In the genomic region with DNA sequence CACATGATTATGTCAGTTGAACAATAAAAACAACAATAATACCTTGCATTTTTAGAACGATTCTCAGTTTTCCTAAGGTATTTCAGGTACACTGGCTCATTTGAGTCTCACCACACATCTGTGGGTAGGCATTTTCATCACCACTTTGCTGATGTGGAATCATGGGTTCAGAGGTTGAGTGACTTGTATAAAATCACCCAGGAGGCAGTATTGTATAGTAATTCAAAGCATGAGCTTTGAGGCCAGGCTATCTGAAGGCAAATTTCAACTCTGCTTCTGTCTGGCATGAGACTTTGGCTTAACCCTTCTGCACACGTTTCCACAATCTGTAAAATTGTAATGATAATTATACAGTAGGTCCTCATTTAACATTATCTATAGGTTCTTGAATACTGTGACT, we compare ENCODE assay signal across 15 cellular contexts.
DNase-seq lines count a peak whose midpoint lies in the region; ATAC-seq and TF ChIP-seq lines count a peak whose summit lies in the region.
"Had no signal": no experiment of that assay in that cellular context is flagged by ENCODE, and none has a peak within 500 bp of the region (broad histone marks: within the 10 kb centered on the region; RNA-seq: fewer than 3 reads in every experiment).

No MANE protein-coding gene starts in this region.

- POLR2A ChIA-PET in WTC11 (lab: Charles Lee) (no interaction called here), OCI-LY7 (lab: Charles Lee) (no interaction called here)

- H3K36me3 Mint-ChIP-seq in WTC11: peaks cover 13% of the 10 kb centered on the region

- 0 out of 2 replicates have a peak, but pooled peaks cover 3% of the 10 kb centered on the region for H3K27me3 Mint-ChIP-seq in WTC11 (ENCODE audit: low read depth)

- H3K36me3 ChIP-seq in OCI-LY7 (ENCODE audit: insufficient read depth, low read length): no peaks in the 10 kb centered on the region
- H3K36me3 ChIP-seq: BLaER1 had no signal

- DNase-seq in DMS53 (lab: John Stamatoyannopoulos, UW): peak; percentile 0
- no peak for DNase-seq in DMS53 treated with DMSO at 0.1 percent for 48 hours (lab: John Stamatoyannopoulos, UW; ENCODE audit: unreplicated experiment)
- DNase-seq in WTC11 (ENCODE audit: low spot score): no peak
- DNase-seq in left colon: no peak
- DNase-seq in SKM-1 (lab: John Stamatoyannopoulos, UW; ENCODE audit: unreplicated experiment): no peak
- DNase-seq in activated CD8-positive, alpha-beta memory T cell treated with anti-CD3 and anti-CD28 coated beads, Interleukin-2, amount 50 U/mL, for 4 hours: no peak
- no peak for DNase-seq in OCI-LY7 (ENCODE audit: low spot score)
- DNase-seq: DMS79, GOT3, H9, IMR-90, KBM-7 had no signal

- intact Hi-C loops in left colon (cut with DNase I, micrococcal nuclease) (no loop called here), OCI-LY7 (cut with micrococcal nuclease; ENCODE audit: unreplicated experiment) (no loop called here)

- no peaks in the 10 kb centered on the region for H4K20me1 ChIP-seq in OCI-LY7 (ENCODE audit: insufficient read depth, low read length)
- H4K20me1 ChIP-seq: BLaER1 had no signal

- no peaks in the 10 kb centered on the region for H3K9me3 ChIP-seq in OCI-LY7 (ENCODE audit: low read length)
- H3K9me3 ChIP-seq: BLaER1 had no signal

- H3K4me1 Mint-ChIP-seq in WTC11: peaks cover 39% of the 10 kb centered on the region

- H3K27ac Mint-ChIP-seq in WTC11: no peak overlapping the region
- H3K27ac Mint-ChIP-seq: H9 had no signal

- H3K4me2 ChIP-seq in OCI-LY7 (ENCODE audit: low read length): no peak overlapping the region
- H3K4me2 ChIP-seq: BLaER1 had no signal

- CTCF ChIA-PET in WTC11 (lab: Charles Lee) (no interaction called here), OCI-LY7 (lab: Charles Lee; ENCODE audit: unreplicated experiment) (no interaction called here)

- BruUV-seq in OCI-LY7 (replicated peaks; lab: Mats Ljungman, UMichigan): no TSS peak

- H3K4me3 ChIP-seq in OCI-LY7 (ENCODE audit: low read depth, low read length, poor library complexity, severe bottlenecking): no peak overlapping the region
- H3K4me3 ChIP-seq: BLaER1 had no signal

- no peaks in the 10 kb centered on the region for H3K9me2 ChIP-seq in OCI-LY7 (ENCODE audit: insufficient read depth, low read length)

- no peaks in the 10 kb centered on the region for H3K4me1 ChIP-seq in OCI-LY7 (ENCODE audit: insufficient read depth, low read length, poor library complexity, severe bottlenecking)
- H3K4me1 ChIP-seq: BLaER1 had no signal

- no peak for ATAC-seq in WTC11
- ATAC-seq in left colon: peak; percentile 73

- H3K9me3 Mint-ChIP-seq in WTC11: peaks cover 7% of the 10 kb centered on the region

- no peak overlapping the region for H3K27ac ChIP-seq in OCI-LY7 (ENCODE audit: low read depth, low read length, poor library complexity, severe bottlenecking)
- H3K27ac ChIP-seq: 22Rv1, BLaER1, HL-60 had no signal

- H3K4me3 Mint-ChIP-seq in WTC11: peak overlapping the region; percentile 81

- TF ChIP-seq CTCF in WTC11 (IDR thresholded peaks at IDR 0.05): no peak
- TF ChIP-seq CTCF in OCI-LY7 (conservative IDR thresholded peaks at IDR 0.05; ENCODE audit: low read length): no peak

- H2AFZ ChIP-seq in OCI-LY7 (ENCODE audit: low read length): no peak overlapping the region

- no peaks in the 10 kb centered on the region for H3K79me2 ChIP-seq in OCI-LY7 (ENCODE audit: insufficient read depth, low read depth, low read length)

TF ChIP-seq in WTC11, 78 proteins besides CTCF, POLR2A, EP300 and RAD21:
- TF ChIP-seq ZNF121 (CRISPR knock-in tag; IDR thresholded peaks at IDR 0.05): no peak
- TF ChIP-seq, protein P1, sequence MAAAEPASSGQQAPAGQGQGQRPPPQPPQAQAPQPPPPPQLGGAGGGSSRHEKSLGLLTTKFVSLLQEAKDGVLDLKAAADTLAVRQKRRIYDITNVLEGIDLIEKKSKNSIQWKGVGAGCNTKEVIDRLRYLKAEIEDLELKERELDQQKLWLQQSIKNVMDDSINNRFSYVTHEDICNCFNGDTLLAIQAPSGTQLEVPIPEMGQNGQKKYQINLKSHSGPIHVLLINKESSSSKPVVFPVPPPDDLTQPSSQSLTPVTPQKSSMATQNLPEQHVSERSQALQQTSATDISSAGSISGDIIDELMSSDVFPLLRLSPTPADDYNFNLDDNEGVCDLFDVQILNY (CRISPR knock-in tag; IDR thresholded peaks at IDR 0.05): no peak
- no peak for TF ChIP-seq IRF2 (CRISPR knock-in tag; IDR thresholded peaks at IDR 0.05; ENCODE audit: borderline replicate concordance, low read depth)
- TF ChIP-seq RELA (CRISPR knock-in tag; IDR thresholded peaks at IDR 0.05; ENCODE audit: borderline replicate concordance): no peak
